Comparison of ENCODE assay signal across 1 cellular context in genomic region chr19:17725422-17726078, GRCh38.
TF ChIP-seq lines count a peak whose summit lies in the region.

No MANE protein-coding gene starts in this region.

TF ChIP-seq in HepG2, 621 proteins besides CTCF, POLR2A, EP300 and RAD21:
- TF ChIP-seq AFF4 (CRISPR knock-in tag; IDR thresholded peaks at IDR 0.05) (no peak), RNF2 (conservative IDR thresholded peaks at IDR 0.05; ENCODE audit: low read depth) (no peak), TMF1 (CRISPR knock-in tag; IDR thresholded peaks at IDR 0.05; ENCODE audit: low read depth) (no peak), ZBTB26 (CRISPR knock-in tag; IDR thresholded peaks at IDR 0.05; ENCODE audit: borderline replicate concordance) (no peak), STAG1 (CRISPR knock-in tag; IDR thresholded peaks at IDR 0.05) (peak; percentile 48)
